ENCODE assay signal across 18 cellular contexts in genomic region chr9:3948826-3949578, GRCh38.
A peak's percentile ranks its signal among the peaks of the same experiment; 100 is the strongest.
DNase-seq lines count a peak whose midpoint lies in the region; ATAC-seq, FAIRE-seq and TF ChIP-seq lines count a peak whose summit lies in the region.
"Had no signal": no experiment of that assay in that cellular context is flagged by ENCODE, and none has a peak within 500 bp of the region (broad histone marks: within the 10 kb centered on the region; RNA-seq: fewer than 3 reads in every experiment).

No MANE protein-coding gene starts in this region.

- no peaks in the 10 kb centered on the region for H3K9me3 ChIP-seq in SJCRH30 (replicated peaks)

- peaks cover 2% of the 10 kb centered on the region; the same call in 1 of the 2 replicates for H3K4me1 Mint-ChIP-seq in HFFc6 (ENCODE audit: low read depth)
- H3K4me1 Mint-ChIP-seq in CD14-positive monocyte, result no peaks in the 10 kb centered on the region
- H3K4me1 Mint-ChIP-seq: activated CD4-positive, alpha-beta memory T cell treated with anti-CD3 and anti-CD28 coated beads, Interleukin-2, amount 10 ng/mL, durations not matched to agents 7 days and 5 days; B cell; memory B cell; stimulated activated effector memory CD8-positive, alpha-beta T cell treated with anti-CD3 and anti-CD28 coated beads, Interleukin-12 subunit alpha, Interleukin-12 subunit beta, amount 100 ng/mL, for 72 hours had no signal

- no peak for ATAC-seq in GM18520 (IDR thresholded peaks at IDR 0.05; ENCODE audit: unreplicated experiment)
- ATAC-seq: stimulated activated effector memory CD8-positive, alpha-beta T cell treated with anti-CD3 and anti-CD28 coated beads, Interleukin-12 subunit alpha, Interleukin-12 subunit beta, amount 100 ng/mL, for 72 hours had no signal

- H3K27me3 Mint-ChIP-seq in HFFc6 (ENCODE audit: insufficient read depth), result no peaks in the 10 kb centered on the region
- H3K27me3 Mint-ChIP-seq in CD14-positive monocyte (ENCODE audit: low read depth in 3 of 3), result peaks cover 0 to 5% (median 0%) of the 10 kb centered on the region in 3 donors
- H3K27me3 Mint-ChIP-seq: type B pancreatic cell had no signal

- intact Hi-C loops in CD14-positive monocyte (cut with micrococcal nuclease), result no loop called here

- H3K27ac ChIP-seq in SJCRH30, result no peak overlapping the region

- no peak for FAIRE-seq in HTR-8/SVneo (lab: Jason Lieb, UNC)

- no peaks in the 10 kb centered on the region for H3K36me3 ChIP-seq in SJCRH30

- TF ChIP-seq CTCF in HFFc6 (IDR thresholded peaks at IDR 0.05) (no peak), CD14-positive monocyte (IDR thresholded peaks at IDR 0.05) (no peak)

- peak; percentile 39 for DNase-seq in AG08395 (ENCODE audit: low spot score)
- DNase-seq in HFFc6, result peak; percentile 56
- peak; percentile 71 for DNase-seq in cerebellar cortex (ENCODE audit: low spot score)
- DNase-seq in iris pigment epithelial cell (ENCODE audit: low read depth), result peak; percentile 81
- no peak for DNase-seq in HTR-8/SVneo (ENCODE audit: insufficient read length, low spot score)
- no peak for DNase-seq in SJCRH30
- DNase-seq in CD14-positive monocyte (ENCODE audit: low spot score), result no peak
- DNase-seq: activated CD4-positive, alpha-beta memory T cell treated with anti-CD3 and anti-CD28 coated beads, Interleukin-2, amount 10 ng/mL, durations not matched to agents 7 days and 5 days; amniotic stem cell; DMS53; dorsolateral prefrontal cortex; NCI-H1105 treated with DMSO at 0.1 percent for 48 hours had no signal

- no peaks in the 10 kb centered on the region for H3K4me1 ChIP-seq in SJCRH30

- H3K9me3 Mint-ChIP-seq in HFFc6 (no peaks in the 10 kb centered on the region), CD14-positive monocyte (peaks cover 0 to 4% (median 0%) of the 10 kb centered on the region in 7 donors)
- H3K9me3 Mint-ChIP-seq: activated CD4-positive, alpha-beta memory T cell treated with anti-CD3 and anti-CD28 coated beads, Interleukin-2, amount 10 ng/mL, durations not matched to agents 7 days and 5 days; activated T-helper 1 cell treated with anti-CD3 and anti-CD28 coated beads, Interleukin-12 subunit alpha, Interleukin-12 subunit beta, Interleukin-2, Interleukin-4 antibody, amounts not matched to agents 30 ng/mL and 10 ng/mL and 1 ng/mL, durations not matched to agents 14 hours and 24 hours and 36 hours; memory B cell; stimulated activated effector memory CD8-positive, alpha-beta T cell treated with anti-CD3 and anti-CD28 coated beads, Interleukin-12 subunit alpha, Interleukin-12 subunit beta, amount 100 ng/mL, for 72 hours; type B pancreatic cell had no signal

- no peak overlapping the region for H3K4me3 ChIP-seq in SJCRH30
- H3K4me3 ChIP-seq: dorsolateral prefrontal cortex had no signal

- H3K36me3 Mint-ChIP-seq in HFFc6 (ENCODE audit: low read depth) (no peaks in the 10 kb centered on the region; the same call in 1 of the 2 replicates), CD14-positive monocyte (no peaks in the 10 kb centered on the region)
- H3K36me3 Mint-ChIP-seq: memory B cell; stimulated activated effector memory CD8-positive, alpha-beta T cell treated with anti-CD3 and anti-CD28 coated beads, Interleukin-12 subunit alpha, Interleukin-12 subunit beta, amount 100 ng/mL, for 72 hours; type B pancreatic cell had no signal

- peak overlapping the region; percentile 0 for H3K4me3 Mint-ChIP-seq in HFFc6
- H3K4me3 Mint-ChIP-seq in CD14-positive monocyte, result no peak overlapping the region
- H3K4me3 Mint-ChIP-seq: activated CD4-positive, alpha-beta memory T cell treated with anti-CD3 and anti-CD28 coated beads, Interleukin-2, amount 10 ng/mL, durations not matched to agents 7 days and 5 days; activated T-helper 1 cell treated with anti-CD3 and anti-CD28 coated beads, Interleukin-12 subunit alpha, Interleukin-12 subunit beta, Interleukin-2, Interleukin-4 antibody, amounts not matched to agents 30 ng/mL and 10 ng/mL and 1 ng/mL, durations not matched to agents 14 hours and 24 hours and 36 hours; B cell; memory B cell; stimulated activated effector memory CD8-positive, alpha-beta T cell treated with anti-CD3 and anti-CD28 coated beads, Interleukin-12 subunit alpha, Interleukin-12 subunit beta, amount 100 ng/mL, for 72 hours; type B pancreatic cell had no signal

- H3K27me3 ChIP-seq in SJCRH30, result no peaks in the 10 kb centered on the region

- H3K27ac Mint-ChIP-seq in HFFc6, result peak overlapping the region; percentile 11
- H3K27ac Mint-ChIP-seq in CD14-positive monocyte, result no peak overlapping the region
- H3K27ac Mint-ChIP-seq: activated CD4-positive, alpha-beta memory T cell treated with anti-CD3 and anti-CD28 coated beads, Interleukin-2, amount 10 ng/mL, durations not matched to agents 7 days and 5 days; activated T-helper 1 cell treated with anti-CD3 and anti-CD28 coated beads, Interleukin-12 subunit alpha, Interleukin-12 subunit beta, Interleukin-2, Interleukin-4 antibody, amounts not matched to agents 30 ng/mL and 10 ng/mL and 1 ng/mL, durations not matched to agents 14 hours and 24 hours and 36 hours; B cell; memory B cell; stimulated activated effector memory CD8-positive, alpha-beta T cell treated with anti-CD3 and anti-CD28 coated beads, Interleukin-12 subunit alpha, Interleukin-12 subunit beta, amount 100 ng/mL, for 72 hours; type B pancreatic cell had no signal

Comparison
In these comparisons a context has a peak if more than half of its experiments do, and no peak if none do; other contexts are left out.
1. DNase-seq: peak in AG08395 (single experiment), HFFc6 (single experiment), cerebellar cortex (single experiment) and iris pigment epithelial cell (single experiment); none in HTR-8/SVneo (single experiment), SJCRH30 (0 of 2) and CD14-positive monocyte (single experiment).